In the genomic region with DNA sequence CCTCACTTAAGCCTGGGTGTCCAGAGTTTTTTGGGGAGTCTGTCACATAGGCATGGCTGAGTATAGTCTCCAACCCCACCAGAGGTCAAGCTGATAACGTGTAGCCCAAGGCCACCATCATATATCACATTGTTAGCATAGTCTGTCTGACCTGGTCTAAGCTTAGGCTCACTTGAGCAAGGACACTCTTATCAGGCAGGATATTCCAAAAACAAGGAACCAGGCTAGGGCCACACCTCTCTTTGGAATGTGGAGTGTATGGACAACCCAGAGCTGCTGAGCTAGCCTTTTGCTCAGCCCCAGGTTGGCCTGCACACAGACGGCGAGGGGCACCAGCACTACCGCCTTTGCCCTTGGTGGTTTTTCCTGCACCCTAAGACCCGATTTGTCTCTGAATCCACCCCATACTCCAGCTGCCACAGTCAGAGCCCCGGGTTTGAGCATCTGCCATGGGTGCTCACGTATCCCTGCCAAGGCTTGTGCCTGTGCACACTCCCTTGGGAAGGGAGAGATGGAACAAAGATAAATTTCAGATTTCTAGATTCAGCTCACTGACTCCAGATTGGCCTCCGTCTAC, we compare ENCODE assay signal across 25 cellular contexts. TPM values are rescaled to one million over a fixed set of nuclear protein-coding genes. Genes with fewer than 3 reads are reported as not detected.
DNase-seq lines count a peak whose midpoint lies in the region; ATAC-seq and TF ChIP-seq lines count a peak whose summit lies in the region.
"Had no signal": no experiment of that assay in that cellular context is flagged by ENCODE, and none has a peak within 500 bp of the region (broad histone marks: within the 10 kb centered on the region; RNA-seq: fewer than 3 reads in every experiment).

No MANE protein-coding gene starts in this region.

- H4K8ac ChIP-seq in mesenchymal stem cell (ENCODE audit: low read length): peak overlapping the region; percentile 79

- no peak overlapping the region for H3K9ac ChIP-seq in mesenchymal stem cell (ENCODE audit: low read length)

- H3K4ac ChIP-seq in mesenchymal stem cell (ENCODE audit: low read depth in 1 of 2, low read length in 2 of 2): no peak overlapping the region

- no peak overlapping the region for H3K27ac Mint-ChIP-seq in activated CD8-positive, alpha-beta T cell treated with anti-CD3 and anti-CD28 coated beads, Interleukin-2, amount 10 ng/mL, durations not matched to agents 7 days and 5 days
- H3K27ac Mint-ChIP-seq in activated CD8-positive, alpha-beta T cell treated with anti-CD3 and anti-CD28 coated beads for 36 hours: no peak overlapping the region
- H3K27ac Mint-ChIP-seq: stimulated activated naive CD8-positive, alpha-beta T cell treated with anti-CD3 and anti-CD28 coated beads, Interleukin-15, amount 100 ng/mL, for 72 hours had no signal

- H3K4me3 Mint-ChIP-seq in activated CD8-positive, alpha-beta T cell treated with anti-CD3 and anti-CD28 coated beads, Interleukin-2, amount 10 ng/mL, durations not matched to agents 7 days and 5 days: no peak overlapping the region
- no peak overlapping the region for H3K4me3 Mint-ChIP-seq in activated CD8-positive, alpha-beta T cell treated with anti-CD3 and anti-CD28 coated beads for 36 hours
- H3K4me3 Mint-ChIP-seq: activated naive CD4-positive, alpha-beta T cell treated with anti-CD3 and anti-CD28 coated beads, Interleukin-2, amount 10 ng/mL, durations not matched to agents 7 days and 5 days; activated T-cell treated with anti-CD3 and anti-CD28 coated beads, Interleukin-2, amount 50 U/mL, for 4 hours; central memory CD8-positive, alpha-beta T cell; neural crest cell; stimulated activated naive CD8-positive, alpha-beta T cell treated with anti-CD3 and anti-CD28 coated beads, Interleukin-15, amount 100 ng/mL, for 72 hours had no signal

- CTCF ChIA-PET in activated CD8-positive, alpha-beta T cell treated with anti-CD3 and anti-CD28 coated beads, Interleukin-2, amount 10 ng/mL, durations not matched to agents 7 days and 5 days (lab: Charles Lee): interaction anchor here (0.9 to 1.6 kb wide), 2 partner anchors 9 kb away, joined by 4 to 5 read pairs; no protein-coding TSS in a partner anchor
- CTCF ChIA-PET in activated CD8-positive, alpha-beta T cell treated with anti-CD3 and anti-CD28 coated beads for 36 hours (lab: Charles Lee): no interaction called here

- intact Hi-C loops in activated CD8-positive, alpha-beta T cell treated with anti-CD3 and anti-CD28 coated beads for 36 hours (cut with micrococcal nuclease): no loop called here
- intact Hi-C loops in upper lobe of right lung (cut with DNase I): no loop called here

- no peaks in the 10 kb centered on the region for H3K27me3 ChIP-seq in mesenchymal stem cell (ENCODE audit: control insufficient read depth in 1 of 2, insufficient read depth in 1 of 2, low read length in 2 of 2)
- H3K27me3 ChIP-seq in upper lobe of right lung: no peaks in the 10 kb centered on the region

- H2AFZ ChIP-seq in mesenchymal stem cell (ENCODE audit: low read depth, low read length): no peak overlapping the region
- H2AFZ ChIP-seq: PC-9 had no signal

- ATAC-seq in activated CD8-positive, alpha-beta T cell treated with anti-CD3 and anti-CD28 coated beads, Interleukin-2, amount 10 ng/mL, durations not matched to agents 7 days and 5 days: peak; percentile 24
- ATAC-seq in activated CD8-positive, alpha-beta T cell treated with anti-CD3 and anti-CD28 coated beads for 36 hours: no peak
- ATAC-seq in upper lobe of right lung (peak; percentile 5), GM21528 (IDR thresholded peaks at IDR 0.05; ENCODE audit: low FRiP score, unreplicated experiment) (no peak)
- ATAC-seq: activated T-cell treated with anti-CD3 and anti-CD28 coated beads, Interleukin-2, amount 50 U/mL, for 4 hours; stimulated activated naive CD8-positive, alpha-beta T cell treated with anti-CD3 and anti-CD28 coated beads, Interleukin-15, amount 100 ng/mL, for 72 hours had no signal

- no peaks in the 10 kb centered on the region for H3K27me3 Mint-ChIP-seq in activated CD8-positive, alpha-beta T cell treated with anti-CD3 and anti-CD28 coated beads, Interleukin-2, amount 10 ng/mL, durations not matched to agents 7 days and 5 days (ENCODE audit: low read depth)
- H3K27me3 Mint-ChIP-seq in activated CD8-positive, alpha-beta T cell treated with anti-CD3 and anti-CD28 coated beads for 36 hours: no peaks in the 10 kb centered on the region
- H3K27me3 Mint-ChIP-seq: activated naive CD4-positive, alpha-beta T cell treated with anti-CD3 and anti-CD28 coated beads, Interleukin-2, amount 10 ng/mL, durations not matched to agents 7 days and 5 days; central memory CD8-positive, alpha-beta T cell; stimulated activated naive CD8-positive, alpha-beta T cell treated with anti-CD3 and anti-CD28 coated beads, Interleukin-15, amount 100 ng/mL, for 72 hours had no signal

- no peak for TF ChIP-seq CTCF in activated CD8-positive, alpha-beta T cell treated with anti-CD3 and anti-CD28 coated beads for 36 hours (IDR thresholded peaks at IDR 0.05)
- TF ChIP-seq CTCF in upper lobe of right lung (IDR thresholded peaks at IDR 0.05): no peak

- WGBS in mesenchymal stem cell: 96% methylated on average over 7 of the region's 8 CpGs

- no peak overlapping the region for H2BK120ac ChIP-seq in mesenchymal stem cell (ENCODE audit: low read depth, low read length)

- DNase-seq in activated CD8-positive, alpha-beta T cell treated with anti-CD3 and anti-CD28 coated beads, Interleukin-2, amount 10 ng/mL, durations not matched to agents 7 days and 5 days: no peak
- DNase-seq in activated CD8-positive, alpha-beta T cell treated with anti-CD3 and anti-CD28 coated beads for 36 hours: no peak
- DNase-seq in mesenchymal stem cell (no peak), upper lobe of right lung (no peak), nucleus accumbens (lab: John Stamatoyannopoulos, UW) (no peak), SHP77 (lab: John Stamatoyannopoulos, UW) (no peak)
- DNase-seq: activated CD4-positive, CD25-positive, alpha-beta regulatory T cell; activated naive CD4-positive, alpha-beta T cell treated with anti-CD3 and anti-CD28 coated beads, Interleukin-2, amount 10 ng/mL, durations not matched to agents 7 days and 5 days; activated T-cell treated with anti-CD3 and anti-CD28 coated beads, Interleukin-2, amount 50 U/mL, for 4 hours; anterior cingulate cortex; EL; HCEC 1CT; midbrain; NCI-H1694 treated with DMSO at 0.1 percent for 48 hours; NCI-H2227 treated with DMSO at 0.1 percent for 48 hours; PC-9; stimulated activated CD4-positive, alpha-beta T cell treated with anti-CD3 and anti-CD28 coated beads, Interleukin-4, amount 100 ng/mL, for 24 hours; stimulated activated naive CD8-positive, alpha-beta T cell treated with anti-CD3 and anti-CD28 coated beads, Interleukin-15, amount 100 ng/mL, for 72 hours; T-helper 9 cell had no signal

- H3K23ac ChIP-seq in mesenchymal stem cell (ENCODE audit: low read length in 2 of 2): no peak overlapping the region

- no peak overlapping the region for H3K4me3 ChIP-seq in mesenchymal stem cell (ENCODE audit: insufficient read depth in 1 of 2, low read depth in 1 of 2, low read length in 2 of 2)
- no peak overlapping the region for H3K4me3 ChIP-seq in upper lobe of right lung
- H3K4me3 ChIP-seq: PC-9, prostate gland, skin epidermis had no signal

- POLR2A ChIA-PET in activated CD8-positive, alpha-beta T cell treated with anti-CD3 and anti-CD28 coated beads, Interleukin-2, amount 10 ng/mL, durations not matched to agents 7 days and 5 days (lab: Charles Lee): interaction anchor here (0.6 kb wide), 1 partner anchor 880 kb away, joined by 4 read pairs; no protein-coding TSS in a partner anchor
- POLR2A ChIA-PET in activated CD8-positive, alpha-beta T cell treated with anti-CD3 and anti-CD28 coated beads for 36 hours (lab: Charles Lee): interaction anchor here (1.0 to 1.5 kb wide), 2 partner anchors 8 to 20 kb away, joined by 3 to 4 read pairs; no protein-coding TSS in a partner anchor

- H3K9me3 ChIP-seq in mesenchymal stem cell (ENCODE audit: control insufficient read depth, low read length): no peaks in the 10 kb centered on the region
- H3K9me3 ChIP-seq in upper lobe of right lung: no peaks in the 10 kb centered on the region
- H3K9me3 ChIP-seq: prostate gland had no signal

- H2BK12ac ChIP-seq in mesenchymal stem cell (ENCODE audit: low read length in 2 of 2): no peak overlapping the region

- H2BK15ac ChIP-seq in mesenchymal stem cell (ENCODE audit: low read depth, poor library complexity, severe bottlenecking): no peak overlapping the region

- H3K14ac ChIP-seq in mesenchymal stem cell (ENCODE audit: low read length in 2 of 2): no peak overlapping the region

- peaks cover 24% of the 10 kb centered on the region for H3K36me3 Mint-ChIP-seq in activated CD8-positive, alpha-beta T cell treated with anti-CD3 and anti-CD28 coated beads, Interleukin-2, amount 10 ng/mL, durations not matched to agents 7 days and 5 days (ENCODE audit: low read depth)
- H3K36me3 Mint-ChIP-seq in activated CD8-positive, alpha-beta T cell treated with anti-CD3 and anti-CD28 coated beads for 36 hours (ENCODE audit: low read depth): peaks cover 11% of the 10 kb centered on the region

- peaks cover 36 to 40% of the 10 kb centered on the region in 2 experiments for H3K36me3 ChIP-seq in mesenchymal stem cell (ENCODE audit: control insufficient read depth in 1 of 2, insufficient read depth in 2 of 2, low read depth in 1 of 2, low read length in 2 of 2)
- H3K36me3 ChIP-seq in upper lobe of right lung: peaks cover 26% of the 10 kb centered on the region
- H3K36me3 ChIP-seq: prostate gland had no signal

- H3K18ac ChIP-seq in mesenchymal stem cell (ENCODE audit: low read depth in 1 of 2, low read length in 2 of 2): no peak overlapping the region

- H4K91ac ChIP-seq in mesenchymal stem cell (ENCODE audit: low read length): peak overlapping the region; percentile 43

- H3K4me1 Mint-ChIP-seq in activated CD8-positive, alpha-beta T cell treated with anti-CD3 and anti-CD28 coated beads, Interleukin-2, amount 10 ng/mL, durations not matched to agents 7 days and 5 days (ENCODE audit: low read depth): peaks cover 35% of the 10 kb centered on the region
- H3K4me1 Mint-ChIP-seq in activated CD8-positive, alpha-beta T cell treated with anti-CD3 and anti-CD28 coated beads for 36 hours (ENCODE audit: low read depth): peaks cover 19% of the 10 kb centered on the region

- H3K4me1 ChIP-seq in mesenchymal stem cell (ENCODE audit: control insufficient read depth, insufficient read depth, low read depth, low read length): peaks cover 7% of the 10 kb centered on the region
- H3K4me1 ChIP-seq in upper lobe of right lung: peaks cover 55% of the 10 kb centered on the region
- H3K4me1 ChIP-seq: prostate gland had no signal

- H3K9me3 Mint-ChIP-seq in activated CD8-positive, alpha-beta T cell treated with anti-CD3 and anti-CD28 coated beads, Interleukin-2, amount 10 ng/mL, durations not matched to agents 7 days and 5 days (ENCODE audit: insufficient read depth): no peaks in the 10 kb centered on the region
- no peaks in the 10 kb centered on the region for H3K9me3 Mint-ChIP-seq in activated CD8-positive, alpha-beta T cell treated with anti-CD3 and anti-CD28 coated beads for 36 hours
- H3K9me3 Mint-ChIP-seq: activated naive CD4-positive, alpha-beta T cell treated with anti-CD3 and anti-CD28 coated beads, Interleukin-2, amount 10 ng/mL, durations not matched to agents 7 days and 5 days; activated T-cell treated with anti-CD3 and anti-CD28 coated beads, Interleukin-2, amount 50 U/mL, for 4 hours; central memory CD8-positive, alpha-beta T cell; neural crest cell; stimulated activated naive CD8-positive, alpha-beta T cell treated with anti-CD3 and anti-CD28 coated beads, Interleukin-15, amount 100 ng/mL, for 72 hours had no signal

- H2AK5ac ChIP-seq in mesenchymal stem cell (ENCODE audit: low read length, severe bottlenecking): no peak overlapping the region

- H3K27ac ChIP-seq in angular gyrus (ENCODE audit: low read depth, low read length) (peak overlapping the region; percentile 16), mesenchymal stem cell (ENCODE audit: low read length, poor library complexity, severe bottlenecking) (no peak overlapping the region), upper lobe of right lung (peak overlapping the region; percentile 24)
- H3K27ac ChIP-seq: PC-9 had no signal

- peaks cover 48% of the 10 kb centered on the region for H3K79me1 ChIP-seq in mesenchymal stem cell (replicated peaks; ENCODE audit: low read length, poor library complexity, severe bottlenecking)

- no peak overlapping the region for H3K4me2 ChIP-seq in mesenchymal stem cell (ENCODE audit: low read length, poor library complexity, severe bottlenecking)
- H3K4me2 ChIP-seq: PC-9 had no signal

- no peak overlapping the region for H2BK5ac ChIP-seq in mesenchymal stem cell (ENCODE audit: low read depth, low read length, poor library complexity, severe bottlenecking)

RNA-seq across cellular contexts. Expression of a gene that starts 7.2 kb away (rescaled TPM):
- total RNA-seq in activated CD8-positive, alpha-beta T cell treated with anti-CD3 and anti-CD28 coated beads, Interleukin-2, amount 10 ng/mL, durations not matched to agents 7 days and 5 days: 10 to 100 TPM; 30.7 to 32.3 TPM
- total RNA-seq in activated CD8-positive, alpha-beta T cell treated with anti-CD3 and anti-CD28 coated beads for 36 hours: 10 to 100 TPM; 20.0 to 22.6 TPM
- polyA plus RNA-seq in mesenchymal stem cell (2013, experiment 1 of 2): 55.0 TPM
- 52.0 TPM for polyA plus RNA-seq in mesenchymal stem cell (2013, experiment 2 of 2)
- 24.3 TPM for total RNA-seq in upper lobe of right lung

RNA-seq across cellular contexts. Expression of a gene that starts 7.3 kb away (rescaled TPM):
- 100 to 1,000 TPM; 112 to 120 TPM for total RNA-seq in activated CD8-positive, alpha-beta T cell treated with anti-CD3 and anti-CD28 coated beads, Interleukin-2, amount 10 ng/mL, durations not matched to agents 7 days and 5 days
- total RNA-seq in activated CD8-positive, alpha-beta T cell treated with anti-CD3 and anti-CD28 coated beads for 36 hours: 10 to 100 TPM; 63.9 to 64.1 TPM
- 28.8 TPM for polyA plus RNA-seq in mesenchymal stem cell (2013, experiment 1 of 2)
- polyA plus RNA-seq in mesenchymal stem cell (2013, experiment 2 of 2): 26.0 TPM
- total RNA-seq in upper lobe of right lung: 113 TPM

RNA-seq across cellular contexts. Expression of a gene that starts 51.2 kb away (rescaled TPM):
- 10 to 100 TPM; 87.0 to 87.4 TPM for total RNA-seq in activated CD8-positive, alpha-beta T cell treated with anti-CD3 and anti-CD28 coated beads, Interleukin-2, amount 10 ng/mL, durations not matched to agents 7 days and 5 days
- 100 to 1,000 TPM in 1 of 2 experiments, 10 to 100 TPM in 1; 99.1 to 102 TPM for total RNA-seq in activated CD8-positive, alpha-beta T cell treated with anti-CD3 and anti-CD28 coated beads for 36 hours
- 25.1 TPM for polyA plus RNA-seq in mesenchymal stem cell (2013, experiment 1 of 2)
- 25.3 TPM for polyA plus RNA-seq in mesenchymal stem cell (2013, experiment 2 of 2)
- 60.8 TPM for total RNA-seq in upper lobe of right lung

Comparison
In these comparisons a context has a peak if more than half of its experiments do, and no peak if none do; other contexts are left out.
1. ATAC-seq: peak in activated CD8-positive, alpha-beta T cell treated with anti-CD3 and anti-CD28 coated beads, Interleukin-2, amount 10 ng/mL, durations not matched to agents 7 days and 5 days (single experiment) and upper lobe of right lung (single experiment); none in activated CD8-positive, alpha-beta T cell treated with anti-CD3 and anti-CD28 coated beads for 36 hours (single experiment) and GM21528 (single experiment).